11 cellular contexts compared by ENCODE assay signal in the genomic region with DNA sequence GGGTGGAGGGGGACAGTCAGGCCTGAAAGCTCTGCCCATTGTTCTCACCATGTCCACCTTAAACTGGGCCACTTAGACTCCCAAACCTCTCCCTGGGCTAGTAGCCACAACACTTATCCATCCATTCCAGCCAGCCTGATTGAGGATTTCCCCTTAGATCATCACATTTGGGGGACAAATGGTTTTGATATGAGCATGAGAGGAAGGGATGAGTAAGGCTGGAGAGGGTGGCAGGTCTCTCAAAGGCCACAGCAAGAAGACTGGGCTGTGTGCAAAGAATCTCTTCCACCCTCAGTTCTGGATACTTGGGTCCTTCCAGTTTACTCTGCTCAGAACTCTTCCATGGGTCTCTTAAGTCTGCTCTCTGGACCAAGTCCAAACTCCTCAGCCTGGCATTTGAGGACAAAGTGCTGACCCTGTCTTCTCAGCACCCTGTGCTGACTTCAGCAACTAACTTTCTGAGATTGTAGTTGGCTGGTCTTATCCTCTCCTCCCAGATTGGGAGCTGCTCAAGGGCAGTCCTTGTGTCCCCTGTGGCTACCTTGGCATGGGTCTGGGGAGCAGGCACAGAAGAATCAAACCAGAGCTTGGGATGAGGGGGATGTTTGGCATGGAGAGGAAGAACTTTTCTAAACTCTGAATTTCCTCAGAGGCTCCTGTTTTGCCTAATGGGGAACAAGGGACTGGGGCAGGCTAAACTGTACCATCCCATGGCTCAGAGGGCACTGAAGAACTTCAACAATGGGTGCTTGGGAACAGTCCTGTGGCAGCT. TPM values are rescaled to one million over a fixed set of nuclear protein-coding genes. Genes with fewer than 3 reads are reported as not detected.
DNase-seq lines count a peak whose midpoint lies in the region; ATAC-seq and TF ChIP-seq lines count a peak whose summit lies in the region.
"Had no signal": no experiment of that assay in that cellular context is flagged by ENCODE, and none has a peak within 500 bp of the region (broad histone marks: within the 10 kb centered on the region; RNA-seq: fewer than 3 reads in every experiment).

No MANE protein-coding gene starts in this region.

- no peak for ATAC-seq in DND-41 (ENCODE audit: insufficient read depth, low read depth)
- no peak for ATAC-seq in omental fat pad (ENCODE audit: low FRiP score)

- H3K4me2 ChIP-seq in DND-41 (ENCODE audit: insufficient read depth, low read length): no peak overlapping the region

- H3K27me3 ChIP-seq in DND-41 (ENCODE audit: insufficient read depth, low read length, poor library complexity) (no peaks in the 10 kb centered on the region), Peyer's patch (no peaks in the 10 kb centered on the region), skeletal muscle tissue (ENCODE audit: control insufficient read depth in 3 of 3, insufficient read depth in 3 of 3, low read length in 3 of 3) (no peaks in the 10 kb centered on the region), transverse colon (no peaks in the 10 kb centered on the region)
- H3K27me3 ChIP-seq: MG63 had no signal

- H3K4me3 ChIP-seq in DND-41 (ENCODE audit: low read depth in 1 of 2, low read length in 2 of 2): no peak overlapping the region
- H3K4me3 ChIP-seq in Peyer's patch: no peak overlapping the region
- H3K4me3 ChIP-seq in skeletal muscle tissue (ENCODE audit: low read length in 3 of 3): no peak overlapping the region
- H3K4me3 ChIP-seq in transverse colon: no peak overlapping the region
- H3K4me3 ChIP-seq: MG63, SK-N-MC had no signal

- CTCF ChIA-PET in GM10248 (lab: Yijun Ruan, JAX): interaction anchor here (1.0 to 4.9 kb wide), 6 partner anchors 7 to 41 kb away, joined by 3 to 32 read pairs (median 6); no protein-coding TSS in a partner anchor

- H4K20me1 ChIP-seq in DND-41 (ENCODE audit: insufficient read depth, low read length): peaks cover 9% of the 10 kb centered on the region; the same call in 1 of the 2 replicates

- POLR2A ChIA-PET in GM10248 (lab: Yijun Ruan, JAX): no interaction called here

- in situ Hi-C loops in transverse colon (cut with MboI; ENCODE audit: low pct_ligation_motif_present in 1 of 4, low pct_unique_long_range_greater_than_20kb in 1 of 4, low sequenced_read_pairs in 3 of 4): loop anchor here in 1 of 4 donors (25.0 kb wide), 1 partner anchor 155 kb away; the partner anchor contains the start of genes ESRP2 and PLA2G15

- DNase-seq in DND-41 (no peak), Peyer's patch (peak; percentile 11 to 81 (median 53)), erythroblast (lab: John Stamatoyannopoulos, UW) (peak; percentile 40 to 43), omental fat pad (ENCODE audit: low spot score) (no peak), GM10248 (ENCODE audit: extremely low spot score) (no peak), transverse colon (no peak)
- DNase-seq: caudate nucleus, MG63, NCI-H510A had no signal

- no peaks in the 10 kb centered on the region for H3K9me3 ChIP-seq in DND-41 (ENCODE audit: insufficient read depth, low read length, severe bottlenecking)
- H3K9me3 ChIP-seq in Peyer's patch: no peaks in the 10 kb centered on the region
- no peaks in the 10 kb centered on the region for H3K9me3 ChIP-seq in skeletal muscle tissue (ENCODE audit: control insufficient read depth in 3 of 3, low read length in 3 of 3)
- no peaks in the 10 kb centered on the region for H3K9me3 ChIP-seq in transverse colon
- H3K9me3 ChIP-seq: MG63 had no signal

- no peak overlapping the region for H2AFZ ChIP-seq in DND-41 (ENCODE audit: low read depth, low read length)

- intact Hi-C loops in transverse colon (cut with DNase I; ENCODE audit: low total_unique reads): loop anchor here (10.0 kb wide), 1 partner anchor 153 kb away; the partner anchor contains the start of gene ESRP2

- H3K4me1 ChIP-seq in DND-41 (ENCODE audit: insufficient read depth, low read length) (peaks cover 41% of the 10 kb centered on the region), Peyer's patch (peaks cover 31 to 75% (median 34%) of the 10 kb centered on the region in 4 donors), skeletal muscle tissue (ENCODE audit: control insufficient read depth in 3 of 3, insufficient read depth in 3 of 3, low read length in 3 of 3) (peaks cover 49 to 62% (median 58%) of the 10 kb centered on the region in 3 donors), transverse colon (peaks cover 34 to 65% (median 42%) of the 10 kb centered on the region in 4 donors)

- TF ChIP-seq EP300 in transverse colon (IDR thresholded peaks at IDR 0.05; ENCODE audit: low read depth): no peak

- H3K79me2 ChIP-seq in DND-41 (ENCODE audit: insufficient read depth, low read length): peaks cover 17% of the 10 kb centered on the region

- TF ChIP-seq POLR2A in Peyer's patch (IDR thresholded peaks at IDR 0.05): peak in 1 of 2 donors; percentile 36
- TF ChIP-seq POLR2A in erythroblast (IDR thresholded peaks at IDR 0.05; ENCODE audit: low read length): no peak
- no peak for TF ChIP-seq POLR2A in transverse colon (IDR thresholded peaks at IDR 0.05)

- H3K36me3 ChIP-seq in DND-41 (ENCODE audit: insufficient read depth, low read length) (peaks cover 20% of the 10 kb centered on the region), Peyer's patch (no peaks in the 10 kb centered on the region), skeletal muscle tissue (ENCODE audit: control insufficient read depth in 3 of 3, insufficient read depth in 3 of 3, low read length in 3 of 3) (peaks cover 0 to 5% (median 2%) of the 10 kb centered on the region in 3 donors), transverse colon (no peaks in the 10 kb centered on the region)
- H3K36me3 ChIP-seq: MG63 had no signal

- TF ChIP-seq CTCF in DND-41 (IDR thresholded peaks at IDR 0.05; ENCODE audit: borderline replicate concordance, extremely low read depth, low read length, poor library complexity, severe bottlenecking) (no peak), Peyer's patch (IDR thresholded peaks at IDR 0.05) (no peak), omental fat pad (IDR thresholded peaks at IDR 0.05) (no peak), GM10248 (IDR thresholded peaks at IDR 0.05; ENCODE audit: control extremely low read depth, extremely low read depth, low read depth, missing control alignments) (no peak), transverse colon (IDR thresholded peaks at IDR 0.05) (no peak)

- H3K27ac ChIP-seq in DND-41 (ENCODE audit: low read length) (peak overlapping the region; percentile 100), Peyer's patch (peak overlapping the region; percentile 0 to 99 (median 90)), skeletal muscle tissue (ENCODE audit: low read depth, low read length) (peak overlapping the region; percentile 91), transverse colon (peak overlapping the region in 2 of 4 donors; percentile 85 to 88)
- H3K27ac ChIP-seq: SK-N-MC had no signal

- no peak overlapping the region for H3K9ac ChIP-seq in DND-41 (ENCODE audit: low read depth, low read length)
- H3K9ac ChIP-seq in skeletal muscle tissue (ENCODE audit: low read depth in 1 of 3, low read length in 3 of 3): no peak overlapping the region

RNA-seq across cellular contexts. Expression of gene NFATC3, which starts 3.2 kb away (rescaled TPM):
- total RNA-seq in Peyer's patch: 10 to 100 TPM; 40.5 to 72.0 (median 61.0) TPM
- total RNA-seq in skeletal muscle tissue: 29.2 TPM
- 10 to 100 TPM; 39.5 to 54.5 (median 45.6) TPM for total RNA-seq in omental fat pad
- total RNA-seq in transverse colon: 100 to 1,000 TPM in 1 of 4 donors, 10 to 100 TPM in 3; 27.5 to 107 (median 41.6) TPM

RNA-seq across cellular contexts. Expression of gene DUS2, which starts 58.9 kb away (rescaled TPM):
- total RNA-seq in Peyer's patch: 10 to 100 TPM; 15.3 to 38.8 (median 21.2) TPM
- 15.1 TPM for total RNA-seq in skeletal muscle tissue
- 10 to 100 TPM in 2 of 4 donors, 1 to 10 TPM in 2; 6.7 to 17.9 (median 10.2) TPM for total RNA-seq in omental fat pad
- 10 to 100 TPM in 3 of 4 donors, 1 to 10 TPM in 1; 9.2 to 13.1 (median 11.2) TPM for total RNA-seq in transverse colon

RNA-seq across cellular contexts. Expression of gene DDX28, which starts 59.0 kb away (rescaled TPM):
- total RNA-seq in Peyer's patch: 1 to 10 TPM; 3.4 to 6.7 (median 4.1) TPM
- 14.1 TPM for total RNA-seq in skeletal muscle tissue
- 10 to 100 TPM in 1 of 4 donors, 1 to 10 TPM in 3; 6.4 to 13.5 (median 6.8) TPM for total RNA-seq in omental fat pad
- 10 to 100 TPM in 1 of 4 donors, 1 to 10 TPM in 3; 4.8 to 13.1 (median 6.2) TPM for total RNA-seq in transverse colon

Comparison
In these comparisons a context has a peak if more than half of its experiments do, and no peak if none do; other contexts are left out.
1. DNase-seq: peak in Peyer's patch (3 of 3) and erythroblast (2 of 2); none in DND-41 (single experiment), omental fat pad (single experiment), GM10248 (single experiment) and transverse colon (single experiment).